In the genomic region with DNA sequence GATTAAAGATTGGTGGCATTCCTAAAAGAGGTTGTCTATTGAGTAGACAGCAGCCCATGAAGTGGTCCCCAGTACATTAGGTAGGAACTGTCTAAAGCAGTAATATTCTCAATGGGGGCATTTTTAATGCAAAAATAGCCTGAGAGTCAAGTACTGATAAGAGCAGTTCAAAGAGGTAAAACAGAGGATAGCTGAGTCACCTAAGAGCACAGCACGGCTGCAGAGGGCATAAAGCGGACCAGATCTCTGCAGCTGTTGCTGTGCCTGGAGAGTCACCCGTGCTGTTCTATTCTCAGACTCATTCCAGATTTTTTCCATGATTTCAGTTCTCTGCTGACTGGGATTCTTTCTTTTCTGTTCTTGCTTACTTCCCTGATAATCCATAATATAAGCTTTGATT, we compare ENCODE assay signal across 17 cellular contexts.
"Had no signal": no experiment of that assay in that cellular context is flagged by ENCODE, and none has a peak within 500 bp of the region (broad histone marks: within the 10 kb centered on the region; RNA-seq: fewer than 3 reads in every experiment).

No MANE protein-coding gene starts in this region.

- H3K36me3 ChIP-seq: ascending aorta, breast epithelium, heart left ventricle, transverse colon had no signal

- H3K4me1 Mint-ChIP-seq: activated T-helper 17 cell treated with anti-CD3 and anti-CD28 coated beads, Interleukin-2, amount 50 U/mL, for 72 hours; naive B cell had no signal

- H3K4me1 ChIP-seq: ascending aorta, breast epithelium, parathyroid adenoma, transverse colon had no signal

- H3K9me3 ChIP-seq: ascending aorta, breast epithelium, heart left ventricle, transverse colon had no signal

- H3K27ac ChIP-seq: ascending aorta, breast epithelium, heart left ventricle, parathyroid adenoma, skin epidermis, transverse colon had no signal

- H3K27me3 ChIP-seq: ascending aorta, breast epithelium, heart left ventricle, transverse colon had no signal

- H3K9me3 Mint-ChIP-seq: activated naive CD4-positive, alpha-beta T cell treated with anti-CD3 and anti-CD28 coated beads for 36 hours; activated T-helper 17 cell treated with anti-CD3 and anti-CD28 coated beads, Interleukin-2, amount 50 U/mL, for 72 hours; endodermal cell had no signal

- H3K4me3 ChIP-seq: ascending aorta, breast epithelium, heart left ventricle, lung, skin epidermis, transverse colon had no signal

- H3K4me3 Mint-ChIP-seq: activated naive CD4-positive, alpha-beta T cell treated with anti-CD3 and anti-CD28 coated beads for 36 hours; activated T-helper 17 cell treated with anti-CD3 and anti-CD28 coated beads, Interleukin-2, amount 50 U/mL, for 72 hours; endodermal cell; naive B cell had no signal

- H3K27me3 Mint-ChIP-seq: naive B cell had no signal

- H3K27ac Mint-ChIP-seq: activated naive CD4-positive, alpha-beta T cell treated with anti-CD3 and anti-CD28 coated beads for 36 hours; activated T-helper 17 cell treated with anti-CD3 and anti-CD28 coated beads, Interleukin-2, amount 50 U/mL, for 72 hours; endodermal cell; naive B cell had no signal

- H3K36me3 Mint-ChIP-seq: naive B cell had no signal

- DNase-seq: activated naive CD4-positive, alpha-beta T cell treated with anti-CD3 and anti-CD28 coated beads for 36 hours; endodermal cell; heart left ventricle; left colon; midbrain; naive B cell; stimulated activated CD4-positive, alpha-beta T cell treated with anti-CD3 and anti-CD28 coated beads, Interleukin-15, amount 100 ng/mL, for 24 hours; stimulated activated CD4-positive, alpha-beta T cell treated with anti-CD3 and anti-CD28 coated beads, Interleukin-4, amount 100 ng/mL, for 1 hour; stimulated activated naive CD4-positive, alpha-beta T cell treated with Interleukin-2 at 50 U/mL for 16 hours; T1000; transverse colon had no signal
